ENCODE assay signal across 8 cellular contexts in the genomic region with DNA sequence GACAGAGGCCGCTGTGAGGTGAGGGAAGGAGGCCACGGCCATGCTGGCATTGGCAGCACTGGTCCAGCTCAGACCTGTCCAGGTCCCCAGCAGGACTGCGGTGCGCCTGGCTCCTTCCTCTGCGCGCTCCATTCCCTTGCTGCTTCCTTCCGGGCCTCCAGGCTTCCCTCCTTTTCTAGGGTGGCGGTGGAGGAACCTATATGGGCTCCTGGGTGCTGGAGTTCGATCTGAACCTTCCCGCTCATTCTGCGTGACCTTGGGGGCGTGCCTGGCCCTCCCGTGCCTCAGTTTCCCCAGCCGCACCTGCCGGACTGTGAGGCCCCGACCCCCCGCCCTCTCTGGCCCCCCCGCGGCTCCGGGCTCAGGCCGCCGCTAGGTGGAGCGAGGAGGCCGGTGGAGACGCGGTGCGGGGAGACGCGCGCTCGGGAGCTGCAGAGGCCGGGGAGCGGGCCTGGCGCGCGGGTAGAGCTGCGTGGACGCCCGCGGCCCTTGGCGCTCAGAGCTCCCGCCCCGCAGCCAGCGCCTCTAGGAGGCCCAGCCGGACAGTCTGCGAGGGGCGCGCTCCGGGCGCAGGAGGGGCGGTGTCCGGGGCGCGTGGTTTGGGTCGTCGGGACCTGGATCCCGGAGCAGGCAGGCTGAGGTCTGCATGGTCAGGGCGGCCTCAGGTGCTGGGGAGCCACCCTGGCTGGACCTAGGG. TPM values are rescaled to one million over a fixed set of nuclear protein-coding genes. Genes with fewer than 3 reads are reported as not detected.
DNase-seq lines count a peak whose midpoint lies in the region; ATAC-seq, FAIRE-seq and TF ChIP-seq lines count a peak whose summit lies in the region.

No MANE protein-coding gene starts in this region.

- no peak overlapping the region for H3K4me3 ChIP-seq in OCI-LY7 (ENCODE audit: low read depth, low read length, poor library complexity, severe bottlenecking)
- H3K4me3 ChIP-seq in K562 = peak overlapping the region; percentile 21
- H3K4me3 ChIP-seq in iPS-18c (ENCODE audit: insufficient read depth, low read depth, low read length) = peak overlapping the region; percentile 41
- H3K4me3 ChIP-seq in spleen = peak overlapping the region in 6 of 8 donors; percentile 5 to 58 (median 24)

- intact Hi-C loops in OCI-LY7 (cut with micrococcal nuclease; ENCODE audit: unreplicated experiment) (loop anchor here (5.0 kb wide), 1 partner anchor 57 kb away; no protein-coding TSS in a partner anchor), K562 (cut with micrococcal nuclease) (loop anchor here (2.0 kb wide), 1 partner anchor 57 kb away; no protein-coding TSS in a partner anchor), spleen (cut with DNase I; ENCODE audit: low total_unique reads) (no loop called here)

- TF ChIP-seq CTCF in OCI-LY7 (conservative IDR thresholded peaks at IDR 0.05; ENCODE audit: low read length) (peak; percentile 66), K562 (IDR thresholded peaks at IDR 0.05 in 2 of 3, conservative IDR thresholded peaks at IDR 0.05 in 1 of 3; ENCODE audit: insufficient read depth in 2 of 3, low read depth in 1 of 3, low read length in 3 of 3) (peak; percentile 70 to 89 (median 80)), spleen (IDR thresholded peaks at IDR 0.05 in 8 of 11, conservative IDR thresholded peaks at IDR 0.05 in 3 of 11) (peak in 10 of 11 experiments; percentile 19 to 75 (median 57))

- H3K79me2 ChIP-seq in OCI-LY7 (ENCODE audit: insufficient read depth, low read depth, low read length) (no peaks in the 10 kb centered on the region), K562 (ENCODE audit: control insufficient read depth, insufficient read depth, low read length) (no peaks in the 10 kb centered on the region)

- in situ Hi-C loops in K562 (cut with MboI) = no loop called here

- H3K4me1 ChIP-seq in OCI-LY7 (ENCODE audit: insufficient read depth, low read length, poor library complexity, severe bottlenecking) (no peaks in the 10 kb centered on the region), K562 (replicated peaks in 1 of 2; ENCODE audit: control insufficient read depth in 2 of 2, insufficient read depth in 2 of 2, low read length in 2 of 2) (peaks cover 2 to 67% of the 10 kb centered on the region in 2 experiments; a peak in 4 of 5 replicates), spleen (peaks cover 0 to 27% (median 9%) of the 10 kb centered on the region in 6 donors)

- H3K9me3 ChIP-seq in OCI-LY7 (ENCODE audit: low read length) (no peaks in the 10 kb centered on the region), K562 (replicated peaks; ENCODE audit: control insufficient read depth, insufficient read depth, low read depth, low read length) (no peaks in the 10 kb centered on the region), iPS-18c (ENCODE audit: control insufficient read depth, insufficient read depth, low read length) (no peaks in the 10 kb centered on the region), spleen (no peaks in the 10 kb centered on the region)

- peak; percentile 92 for ATAC-seq in K562
- ATAC-seq in HG02884 (IDR thresholded peaks at IDR 0.05; ENCODE audit: unreplicated experiment) = no peak

- 5% methylated on average over 46 of the region's 58 CpGs for WGBS in K562 (ENCODE audit: insufficient coverage, low coverage, missing lambda C conversion rate)
- 6 to 34% (median 9%) methylated on average over 12 to 58 of the region's 58 CpGs for WGBS in spleen, 5 donors

- BruUV-seq in OCI-LY7 (replicated peaks; lab: Mats Ljungman, UMichigan) (no TSS peak), K562 (replicated peaks; lab: Mats Ljungman, UMichigan) (no TSS peak)

- H3K9me2 ChIP-seq in OCI-LY7 (ENCODE audit: insufficient read depth, low read length) = no peaks in the 10 kb centered on the region

- H3K9me1 ChIP-seq in K562 (ENCODE audit: control insufficient read depth, insufficient read depth, low read length) = no peaks in the 10 kb centered on the region

- no peak overlapping the region for H2AFZ ChIP-seq in OCI-LY7 (ENCODE audit: low read length)
- peak overlapping the region; percentile 72 for H2AFZ ChIP-seq in K562 (ENCODE audit: low read depth, low read length)

- H3K27ac ChIP-seq in OCI-LY7 (ENCODE audit: low read depth, low read length, poor library complexity, severe bottlenecking) (no peak overlapping the region), K562 (ENCODE audit: extremely low read depth, low read depth, low read length) (no peak overlapping the region), spleen (no peak overlapping the region)

- H3K36me3 ChIP-seq in OCI-LY7 (ENCODE audit: insufficient read depth, low read length) (no peaks in the 10 kb centered on the region), K562 (ENCODE audit: control insufficient read depth, insufficient read depth, low read length) (no peaks in the 10 kb centered on the region), spleen (no peaks in the 10 kb centered on the region)

- H3K4me2 ChIP-seq in OCI-LY7 (ENCODE audit: low read length) (no peak overlapping the region), K562 (ENCODE audit: insufficient read depth, low read length) (peak overlapping the region; percentile 59)

- H3K27me3 ChIP-seq in K562 (ENCODE audit: control insufficient read depth in 2 of 2, insufficient read depth in 2 of 2, low read length in 2 of 2) = no peaks in the 10 kb centered on the region
- H3K27me3 ChIP-seq in spleen (replicated peaks in 1 of 7) = peaks cover 0 to 98% (median 52%) of the 10 kb centered on the region in 7 donors

- POLR2A ChIA-PET in OCI-LY7 (lab: Charles Lee) (no interaction called here), K562 (lab: Yijun Ruan, JAX) (interaction anchor here (0.6 to 1.3 kb wide), 5 partner anchors 8 to 53 kb away, joined by 3 to 6 read pairs (median 3); a partner anchor contains a TSS)

- CTCF ChIA-PET in OCI-LY7 (lab: Charles Lee; ENCODE audit: unreplicated experiment) (no interaction called here), K562 (lab: Yijun Ruan, JAX; ENCODE audit: low intra/inter-chr PET ratio) (interaction anchor here (0.8 to 0.9 kb wide), 2 partner anchors 8 to 39 kb away, joined by 3 read pairs; a partner anchor contains a TSS)

- TF ChIP-seq EP300 in K562 (IDR thresholded peaks at IDR 0.05; ENCODE audit: low read length) = no peak

- TF ChIP-seq POLR2A in K562 (conservative IDR thresholded peaks at IDR 0.05) (no peak), spleen (IDR thresholded peaks at IDR 0.05) (no peak)

- DNase-seq in activated CD4-positive, alpha-beta T cell treated with anti-CD3 and anti-CD28 coated beads for 4 hours = peak; percentile 17 to 22
- DNase-seq in activated CD4-positive, alpha-beta T cell treated with anti-CD3 and anti-CD28 coated beads, Interleukin-2, amount 50 U/mL, for 4 hours = no peak
- DNase-seq in OCI-LY7 (ENCODE audit: low spot score) = no peak
- peak; percentile 81 to 87 (median 85) for DNase-seq in K562 (ENCODE audit: extremely low read depth in 1 of 4, low spot score in 3 of 4)
- DNase-seq in spleen = peak; percentile 81
- no peak for DNase-seq in SIG-M5 (lab: John Stamatoyannopoulos, UW)

- H4K20me1 ChIP-seq in OCI-LY7 (ENCODE audit: insufficient read depth, low read length) (no peaks in the 10 kb centered on the region; the same call in 1 of the 2 replicates), K562 (replicated peaks; ENCODE audit: control insufficient read depth, insufficient read depth, low read length) (peaks cover 3% of the 10 kb centered on the region; the same call in 1 of the 2 replicates)

- H3K9ac ChIP-seq in K562 (ENCODE audit: insufficient read depth in 1 of 2, low read depth in 2 of 2, low read length in 2 of 2) = peak overlapping the region in 1 of 2 experiments; percentile 88; a peak in 3 of 4 replicates

- no peak for FAIRE-seq in K562 (lab: Jason Lieb, UNC)

- peak; percentile 73 for TF ChIP-seq RAD21 in K562 (CRISPR knock-in tag; conservative IDR thresholded peaks at IDR 0.05 in 1 of 2, IDR thresholded peaks at IDR 0.05 in 1 of 2)

RNA-seq across cellular contexts. Expression of a gene that starts 29.9 kb away (rescaled TPM):
- total RNA-seq in OCI-LY7 (2014; rRNA removed; shearing (Covaris generic)) = not detected in 2 replicates
- total RNA-seq in OCI-LY7 (2022) (not detected in 2 replicates), K562 (2014; rRNA removed) (0.16 TPM in 1 of 2 replicates, not detected in the other), K562 (2014; rRNA removed; fragmentation: Illumina TruSeq; extraction: Trizol) (not detected in 2 replicates), K562 (2015; rRNA removed; fragmentation: Illumina TruSeq; extraction: Trizol) (not detected in 2 replicates), K562 (2021) (0.38 and 0.44 TPM in 2 replicates), spleen (not detected)
- total RNA-seq in K562 (2011; cell fraction: chromatin; rRNA removed; ENCODE audit: low replicate concordance) = not detected in 2 replicates
- not detected in 2 replicates for total RNA-seq in K562 (2011; cell fraction: nucleolus; rRNA removed)
- not detected in 2 replicates for total RNA-seq in K562 (2011; cell fraction: nucleoplasm; rRNA removed)
- polyA plus RNA-seq in K562 (2011; rRNA removed) (0.11 and 0.27 TPM in 2 replicates), K562 (2014; fragmentation: Illumina TruSeq; extraction: Trizol) (not detected in 2 replicates), K562 (2014; fragmentation: Nextera tagmentation; extraction: Ambion mirVana) (not detected), K562 (2014; rRNA removed) (0.12 and 0.15 TPM in 2 replicates), spleen (not detected)
- 0.34 and 0.88 TPM in 2 replicates for polyA plus RNA-seq in K562 (2011; cell fraction: cytosol; rRNA removed)
- 0.24 and 0.25 TPM in 2 replicates for polyA plus RNA-seq in K562 (2011; cell fraction: nucleus; rRNA removed)
- polyA plus RNA-seq in K562 (2012) = not detected in 2 replicates
- polyA minus RNA-seq in K562 (2011; rRNA and poly(A)+ RNA removed) = not detected in 2 replicates
- polyA minus RNA-seq in K562 (2011; cell fraction: cytosol; rRNA and poly(A)+ RNA removed) = not detected in 2 replicates
- polyA minus RNA-seq in K562 (2011; cell fraction: nucleus; rRNA and poly(A)+ RNA removed) = not detected in 2 replicates

RNA-seq across cellular contexts. Expression of a gene that starts 40.3 kb away (rescaled TPM):
- total RNA-seq in OCI-LY7 (2014; rRNA removed; shearing (Covaris generic)) = 52.6 and 53.2 TPM in 2 replicates
- total RNA-seq in OCI-LY7 (2022) (79.8 and 81.5 TPM in 2 replicates), K562 (2014; rRNA removed) (72.2 and 108 TPM in 2 replicates), K562 (2014; rRNA removed; fragmentation: Illumina TruSeq; extraction: Trizol) (1.3 and 2.8 TPM in 2 replicates), K562 (2015; rRNA removed; fragmentation: Illumina TruSeq; extraction: Trizol) (40.3 and 42.6 TPM in 2 replicates), K562 (2021) (81.9 and 85.0 TPM in 2 replicates), spleen (10 to 100 TPM; 35.8 to 69.6 (median 43.9) TPM)
- total RNA-seq in K562 (2011; cell fraction: chromatin; rRNA removed; ENCODE audit: low replicate concordance) = 6.3 and 26.6 TPM in 2 replicates
- total RNA-seq in K562 (2011; cell fraction: nucleolus; rRNA removed) = 40.9 and 47.0 TPM in 2 replicates
- total RNA-seq in K562 (2011; cell fraction: nucleoplasm; rRNA removed) = 20.7 and 26.9 TPM in 2 replicates
- polyA plus RNA-seq in K562 (2011; rRNA removed) (20.3 and 30.4 TPM in 2 replicates), K562 (2014; fragmentation: Illumina TruSeq; extraction: Trizol) (11.7 and 56.4 TPM in 2 replicates), K562 (2014; fragmentation: Nextera tagmentation; extraction: Ambion mirVana) (1 to 10 TPM in 1 of 2 experiments, under 1 TPM in 1; 0.66 to 2.7 TPM), K562 (2014; rRNA removed) (89.6 and 119 TPM in 2 replicates), spleen (100 to 1,000 TPM in 1 of 3 donors, 10 to 100 TPM in 2; 82.9 to 134 (median 88.6) TPM)
- 58.0 and 177 TPM in 2 replicates for polyA plus RNA-seq in K562 (2011; cell fraction: cytosol; rRNA removed)
- 28.1 and 53.8 TPM in 2 replicates for polyA plus RNA-seq in K562 (2011; cell fraction: nucleus; rRNA removed)
- 65.9 and 75.4 TPM in 2 replicates for polyA plus RNA-seq in K562 (2012)
- 4.8 and 6.1 TPM in 2 replicates for polyA minus RNA-seq in K562 (2011; rRNA and poly(A)+ RNA removed)
- polyA minus RNA-seq in K562 (2011; cell fraction: cytosol; rRNA and poly(A)+ RNA removed) = 19.6 and 23.7 TPM in 2 replicates
- 12.0 and 12.8 TPM in 2 replicates for polyA minus RNA-seq in K562 (2011; cell fraction: nucleus; rRNA and poly(A)+ RNA removed)

RNA-seq across cellular contexts. Expression of a gene that starts 46.5 kb away (rescaled TPM):
- 278 and 287 TPM in 2 replicates for total RNA-seq in OCI-LY7 (2014; rRNA removed; shearing (Covaris generic))
- total RNA-seq in OCI-LY7 (2022) (309 and 321 TPM in 2 replicates), K562 (2014; rRNA removed) (168 and 249 TPM in 2 replicates), K562 (2014; rRNA removed; fragmentation: Illumina TruSeq; extraction: Trizol) (189 and 200 TPM in 2 replicates), K562 (2015; rRNA removed; fragmentation: Illumina TruSeq; extraction: Trizol) (176 and 206 TPM in 2 replicates), K562 (2021) (181 and 222 TPM in 2 replicates), spleen (100 to 1,000 TPM; 333 to 672 (median 514) TPM)
- total RNA-seq in K562 (2011; cell fraction: chromatin; rRNA removed; ENCODE audit: low replicate concordance) = 283 and 504 TPM in 2 replicates
- total RNA-seq in K562 (2011; cell fraction: nucleolus; rRNA removed) = 457 and 483 TPM in 2 replicates
- 431 and 450 TPM in 2 replicates for total RNA-seq in K562 (2011; cell fraction: nucleoplasm; rRNA removed)
- polyA plus RNA-seq in K562 (2011; rRNA removed) (124 and 166 TPM in 2 replicates), K562 (2014; fragmentation: Illumina TruSeq; extraction: Trizol) (222 and 345 TPM in 2 replicates), K562 (2014; fragmentation: Nextera tagmentation; extraction: Ambion mirVana) (10 to 100 TPM; 20.5 to 21.4 TPM), K562 (2014; rRNA removed) (306 and 327 TPM in 2 replicates), spleen (100 to 1,000 TPM; 406 to 894 (median 843) TPM)
- 92.3 and 201 TPM in 2 replicates for polyA plus RNA-seq in K562 (2011; cell fraction: cytosol; rRNA removed)
- 882 and 1,025 TPM in 2 replicates for polyA plus RNA-seq in K562 (2011; cell fraction: nucleus; rRNA removed)
- 288 and 291 TPM in 2 replicates for polyA plus RNA-seq in K562 (2012)
- polyA minus RNA-seq in K562 (2011; rRNA and poly(A)+ RNA removed) = 46.9 and 50.4 TPM in 2 replicates
- polyA minus RNA-seq in K562 (2011; cell fraction: cytosol; rRNA and poly(A)+ RNA removed) = 50.4 and 50.8 TPM in 2 replicates
- 117 and 135 TPM in 2 replicates for polyA minus RNA-seq in K562 (2011; cell fraction: nucleus; rRNA and poly(A)+ RNA removed)

Comparison
In these comparisons a context has a peak if more than half of its experiments do, and no peak if none do; other contexts are left out.
1. DNase-seq: peak in activated CD4-positive, alpha-beta T cell treated with anti-CD3 and anti-CD28 coated beads for 4 hours (2 of 2), K562 (4 of 4) and spleen (single experiment); none in activated CD4-positive, alpha-beta T cell treated with anti-CD3 and anti-CD28 coated beads, Interleukin-2, amount 50 U/mL, for 4 hours (0 of 2), OCI-LY7 (single experiment) and SIG-M5 (single experiment).
2. Peak in every context shown above with its lines, with median percentiles within 50 percentile points of each other: CTCF ChIP-seq.